In the genomic region with DNA sequence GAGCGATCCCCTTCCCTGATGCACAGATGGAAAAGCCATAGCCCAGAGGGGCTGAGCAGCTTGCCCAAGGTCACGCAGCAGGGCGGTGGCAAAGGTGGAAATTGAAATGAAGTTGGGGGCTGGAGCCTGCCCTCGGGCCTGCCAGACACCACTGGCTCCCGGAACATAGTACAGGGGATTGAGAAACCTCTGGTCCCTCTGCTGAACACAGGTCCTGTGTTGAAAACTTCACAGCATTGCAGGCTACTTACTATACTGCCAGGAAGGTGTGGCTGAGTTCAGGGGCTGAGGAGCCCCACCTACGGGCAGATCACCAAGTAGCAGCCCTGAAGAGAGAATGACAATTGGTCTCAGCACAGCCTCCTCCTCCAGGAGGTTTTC, we compare ENCODE assay signal across 8 cellular contexts.
DNase-seq lines count a peak whose midpoint lies in the region; ATAC-seq, FAIRE-seq and TF ChIP-seq lines count a peak whose summit lies in the region.

No MANE protein-coding gene starts in this region.

- H3K27me3 ChIP-seq in bronchial epithelial cell (ENCODE audit: control insufficient read depth, insufficient read depth, low read length): no peaks in the 10 kb centered on the region

- no peaks in the 10 kb centered on the region for H3K36me3 ChIP-seq in bronchial epithelial cell (ENCODE audit: control insufficient read depth, insufficient read depth, low read length)

- no peak for TF ChIP-seq CTCF in bronchial epithelial cell (IDR thresholded peaks at IDR 0.05; ENCODE audit: insufficient read depth, low read length, severe bottlenecking)

- peak; percentile 57 for DNase-seq in DMS 273 treated with DMSO at 0.1 percent for 48 hours (lab: John Stamatoyannopoulos, UW)
- peak; percentile 13 for DNase-seq in LoVo (ENCODE audit: low spot score)
- peak; percentile 16 for DNase-seq in bronchial epithelial cell (ENCODE audit: low read depth)
- peak; percentile 47 for DNase-seq in mucosa of gallbladder (ENCODE audit: low spot score)
- no peak for DNase-seq in midbrain (lab: John Stamatoyannopoulos, UW)
- no peak for DNase-seq in HUDEP-2 (lab: John Stamatoyannopoulos, UW; ENCODE audit: unreplicated experiment in 76 of 76)
- DNase-seq in NOMO-1 treated with dmso at 0.1 percent for 144 hours (lab: John Stamatoyannopoulos, UW; ENCODE audit: unreplicated experiment): no peak

- H3K4me3 ChIP-seq in bronchial epithelial cell (ENCODE audit: low read depth, low read length): no peak overlapping the region

- FAIRE-seq in bronchial epithelial cell (lab: Jason Lieb, UNC): no peak

- ATAC-seq in GM21528 (IDR thresholded peaks at IDR 0.05; ENCODE audit: low FRiP score, unreplicated experiment): no peak

Comparison
In these comparisons a context has a peak if more than half of its experiments do, and no peak if none do; other contexts are left out.
1. DNase-seq: peak in DMS 273 treated with DMSO at 0.1 percent for 48 hours (single experiment), LoVo (single experiment), bronchial epithelial cell (single experiment) and mucosa of gallbladder (single experiment); none in midbrain (single experiment), HUDEP-2 (0 of 76) and NOMO-1 treated with dmso at 0.1 percent for 144 hours (single experiment).